10 cellular contexts compared by ENCODE assay signal in the genomic region with DNA sequence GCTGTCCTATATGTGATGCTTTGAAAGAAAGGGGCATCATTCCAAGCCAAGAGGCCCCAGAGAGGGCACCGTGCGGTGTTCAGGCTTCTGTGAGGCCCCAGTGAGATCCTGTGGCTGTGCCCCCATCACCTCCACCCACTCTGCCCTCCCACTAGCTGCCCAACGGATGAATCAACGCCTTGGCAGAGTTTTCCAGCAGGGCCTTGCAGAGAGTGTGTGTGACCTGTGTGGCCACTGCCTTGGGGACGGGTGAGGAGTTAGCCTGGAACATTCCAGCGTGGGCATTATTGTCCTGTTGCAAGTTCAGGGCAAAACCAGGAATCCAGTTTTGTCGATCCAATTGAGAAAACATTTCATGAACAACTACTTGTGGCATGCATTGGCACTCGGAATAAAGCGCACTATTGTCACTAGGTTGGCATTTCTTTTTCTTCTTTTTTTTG. TPM values are rescaled to one million over a fixed set of nuclear protein-coding genes. Genes with fewer than 3 reads are reported as not detected.
DNase-seq lines count a peak whose midpoint lies in the region; ATAC-seq, FAIRE-seq and TF ChIP-seq lines count a peak whose summit lies in the region.
"Had no signal": no experiment of that assay in that cellular context is flagged by ENCODE, and none has a peak within 500 bp of the region (broad histone marks: within the 10 kb centered on the region; RNA-seq: fewer than 3 reads in every experiment).

No MANE protein-coding gene starts in this region.

- peaks cover 25% of the 10 kb centered on the region for H3K36me3 ChIP-seq in osteoblast (ENCODE audit: insufficient read depth, low read length)

- peak overlapping the region; percentile 87 for H3K27ac ChIP-seq in osteoblast (ENCODE audit: low read depth, low read length)

- ATAC-seq in GM19328 (IDR thresholded peaks at IDR 0.05; ENCODE audit: unreplicated experiment) (no peak), HG02798 (IDR thresholded peaks at IDR 0.05; ENCODE audit: poor library complexity, unreplicated experiment) (no peak)

- H3K4me2 ChIP-seq in osteoblast (ENCODE audit: insufficient read depth, low read length), result peak overlapping the region; percentile 53

- no peaks in the 10 kb centered on the region for H4K20me1 ChIP-seq in osteoblast (ENCODE audit: insufficient read depth, low read length)

- H3K4me1 ChIP-seq in osteoblast (ENCODE audit: insufficient read depth, low read length), result peaks cover 55% of the 10 kb centered on the region

- H3K27me3 ChIP-seq in osteoblast (ENCODE audit: insufficient read depth, low read length), result no peaks in the 10 kb centered on the region
- H3K27me3 ChIP-seq: stomach had no signal

- FAIRE-seq in GM19239 (lab: Jason Lieb, UNC), result no peak

- H2AFZ ChIP-seq in osteoblast (ENCODE audit: low read length), result no peak overlapping the region

- H3K9me3 ChIP-seq in osteoblast (ENCODE audit: low read depth, low read length), result no peaks in the 10 kb centered on the region
- H3K9me3 ChIP-seq: stomach had no signal

- H3K4me3 ChIP-seq in osteoblast (ENCODE audit: insufficient read depth, low read length), result no peak overlapping the region
- H3K4me3 ChIP-seq: stomach had no signal

- no peak for TF ChIP-seq CTCF in osteoblast (IDR thresholded peaks at IDR 0.05; ENCODE audit: extremely low read depth, low read depth, low read length)

- peak; percentile 44 for DNase-seq in Daoy (ENCODE audit: low read depth)
- peak; percentile 93 for DNase-seq in LHCN-M2 (ENCODE audit: low read depth)
- DNase-seq in dedifferentiated amniotic fluid mesenchymal stem cell (ENCODE audit: extremely low spot score), result peak; percentile 82
- DNase-seq in osteoblast (ENCODE audit: insufficient read length, low spot score, missing footprints), result peak; percentile 92
- no peak for DNase-seq in SHP77 (lab: John Stamatoyannopoulos, UW)
- no peak for DNase-seq in GM19239 (ENCODE audit: insufficient read length, low spot score)
- DNase-seq: NCI-H2171 treated with DMSO at 0.1 percent for 48 hours, stomach had no signal

- no peaks in the 10 kb centered on the region for H3K79me2 ChIP-seq in osteoblast (ENCODE audit: insufficient read depth, low read length)

RNA-seq across cellular contexts. Expression of gene SF3B3, which starts 53.7 kb away (rescaled TPM):
- total RNA-seq in Daoy (2014; rRNA removed; shearing (Covaris generic)), result 117 and 130 TPM in 2 replicates
- total RNA-seq in LHCN-M2 (2014; rRNA removed) (124 and 194 TPM in 2 replicates), osteoblast (123 and 142 TPM in 2 replicates)
- polyA plus RNA-seq in LHCN-M2 (2012), result 175 TPM

RNA-seq across cellular contexts. Expression of gene COG4, which starts 53.9 kb away (rescaled TPM):
- 35.3 and 35.5 TPM in 2 replicates for total RNA-seq in Daoy (2014; rRNA removed; shearing (Covaris generic))
- total RNA-seq in LHCN-M2 (2014; rRNA removed) (94.2 and 161 TPM in 2 replicates), osteoblast (51.3 and 61.5 TPM in 2 replicates)
- 51.3 TPM for polyA plus RNA-seq in LHCN-M2 (2012)

Comparison
In these comparisons a context has a peak if more than half of its experiments do, and no peak if none do; other contexts are left out.
1. DNase-seq: peak in Daoy (single experiment), LHCN-M2 (single experiment), dedifferentiated amniotic fluid mesenchymal stem cell (single experiment) and osteoblast (single experiment); none in SHP77 (0 of 2) and GM19239 (single experiment).